ENCODE assay signal across 1 cellular context in genomic region chr9:114123031-114123977, GRCh38.
TF ChIP-seq lines count a peak whose summit lies in the region.

No MANE protein-coding gene starts in this region.

TF ChIP-seq in HepG2, 621 proteins besides CTCF, POLR2A, EP300 and RAD21 (continues in another document):
- TF ChIP-seq SRSF9 (IDR thresholded peaks at IDR 0.05; ENCODE audit: borderline replicate concordance, insufficient read depth, low read depth, low read length, poor library complexity, severe bottlenecking): no peak
- TF ChIP-seq MTA1 (CRISPR knock-in tag; IDR thresholded peaks at IDR 0.05; ENCODE audit: borderline replicate concordance): peak; percentile 48; the same call in 1 of the 2 replicates
- TF ChIP-seq ZBTB10 (CRISPR knock-in tag; IDR thresholded peaks at IDR 0.05; ENCODE audit: borderline replicate concordance): peak; percentile 54; the same call in 1 of the 2 replicates
- TF ChIP-seq NR2F2 (IDR thresholded peaks at IDR 0.05; ENCODE audit: borderline replicate concordance, low read depth): no peak
- no peak for TF ChIP-seq MYNN (CRISPR knock-in tag; IDR thresholded peaks at IDR 0.05; ENCODE audit: low read depth)
- no peak for TF ChIP-seq MAX (IDR thresholded peaks at IDR 0.05)
- no peak for TF ChIP-seq ZNF577 (CRISPR knock-in tag; IDR thresholded peaks at IDR 0.05; ENCODE audit: borderline replicate concordance, low read depth)
- no peak for TF ChIP-seq JDP2 (CRISPR knock-in tag; IDR thresholded peaks at IDR 0.05; ENCODE audit: borderline replicate concordance)
- TF ChIP-seq ARNTL (CRISPR knock-in tag; IDR thresholded peaks at IDR 0.05): no peak; the same call in 1 of the 2 replicates
- TF ChIP-seq PAF1 (CRISPR knock-in tag; IDR thresholded peaks at IDR 0.05): no peak
- no peak for TF ChIP-seq SYNCRIP (IDR thresholded peaks at IDR 0.05; ENCODE audit: insufficient read depth, low read depth, low read length)
- TF ChIP-seq ZKSCAN5 (CRISPR knock-in tag; IDR thresholded peaks at IDR 0.05): no peak
- TF ChIP-seq SP140L (CRISPR knock-in tag; IDR thresholded peaks at IDR 0.05; ENCODE audit: borderline replicate concordance): no peak
- no peak for TF ChIP-seq PHB2 (IDR thresholded peaks at IDR 0.05; ENCODE audit: partially characterized antibody)
- TF ChIP-seq NFRKB (IDR thresholded peaks at IDR 0.05): no peak
- no peak for TF ChIP-seq TFAP4 (IDR thresholded peaks at IDR 0.05; ENCODE audit: borderline replicate concordance, low read depth)
- no peak for TF ChIP-seq ZNF275 (CRISPR knock-in tag; IDR thresholded peaks at IDR 0.05; ENCODE audit: borderline replicate concordance)
- TF ChIP-seq MTF1 (CRISPR knock-in tag; IDR thresholded peaks at IDR 0.05): no peak
- no peak for TF ChIP-seq ZBTB37 (CRISPR knock-in tag; IDR thresholded peaks at IDR 0.05)
- no peak for TF ChIP-seq JUNB (CRISPR knock-in tag; IDR thresholded peaks at IDR 0.05; ENCODE audit: borderline replicate concordance)
- TF ChIP-seq THRA (CRISPR knock-in tag; IDR thresholded peaks at IDR 0.05; ENCODE audit: borderline replicate concordance): 0 out of 2 replicates have a peak, but pooled peaks have one; percentile 46
- TF ChIP-seq FOXO4 (CRISPR knock-in tag; conservative IDR thresholded peaks at IDR 0.05): no peak
- no peak for TF ChIP-seq E2F2 (CRISPR knock-in tag; IDR thresholded peaks at IDR 0.05; ENCODE audit: borderline replicate concordance)
- TF ChIP-seq PRDM15 (CRISPR knock-in tag; IDR thresholded peaks at IDR 0.05): no peak
- TF ChIP-seq GLMP (CRISPR knock-in tag; IDR thresholded peaks at IDR 0.05; ENCODE audit: borderline replicate concordance): no peak
- no peak for TF ChIP-seq WIZ (CRISPR knock-in tag; IDR thresholded peaks at IDR 0.05)
- no peak for TF ChIP-seq RFX3 (CRISPR knock-in tag; IDR thresholded peaks at IDR 0.05)
- TF ChIP-seq ZNF687 (CRISPR knock-in tag; IDR thresholded peaks at IDR 0.05): peak; percentile 55
- TF ChIP-seq ZNF557 (CRISPR knock-in tag; IDR thresholded peaks at IDR 0.05): no peak
- TF ChIP-seq FOXC1 (CRISPR knock-in tag; IDR thresholded peaks at IDR 0.05; ENCODE audit: borderline replicate concordance): no peak
- peak; percentile 82 for TF ChIP-seq RXRB (CRISPR knock-in tag; IDR thresholded peaks at IDR 0.05; ENCODE audit: borderline replicate concordance)
- 0 out of 2 replicates have a peak, but pooled peaks have one; percentile 41 for TF ChIP-seq MED13 (CRISPR knock-in tag; IDR thresholded peaks at IDR 0.05)
- no peak for TF ChIP-seq SMAD1 (CRISPR knock-in tag; IDR thresholded peaks at IDR 0.05; ENCODE audit: borderline replicate concordance, low read depth)
- no peak for TF ChIP-seq CREM (IDR thresholded peaks at IDR 0.05)
- TF ChIP-seq CREM (CRISPR knock-in tag; IDR thresholded peaks at IDR 0.05): no peak
- TF ChIP-seq RBAK (CRISPR knock-in tag; IDR thresholded peaks at IDR 0.05): no peak
- no peak for TF ChIP-seq GABPA (IDR thresholded peaks at IDR 0.05; ENCODE audit: low read depth, low read length)
- TF ChIP-seq GABPA (CRISPR knock-in tag; IDR thresholded peaks at IDR 0.05; ENCODE audit: low read depth): no peak
- no peak for TF ChIP-seq ZNF260 (CRISPR knock-in tag; IDR thresholded peaks at IDR 0.05; ENCODE audit: borderline replicate concordance, low read depth)
